In the genomic region with DNA sequence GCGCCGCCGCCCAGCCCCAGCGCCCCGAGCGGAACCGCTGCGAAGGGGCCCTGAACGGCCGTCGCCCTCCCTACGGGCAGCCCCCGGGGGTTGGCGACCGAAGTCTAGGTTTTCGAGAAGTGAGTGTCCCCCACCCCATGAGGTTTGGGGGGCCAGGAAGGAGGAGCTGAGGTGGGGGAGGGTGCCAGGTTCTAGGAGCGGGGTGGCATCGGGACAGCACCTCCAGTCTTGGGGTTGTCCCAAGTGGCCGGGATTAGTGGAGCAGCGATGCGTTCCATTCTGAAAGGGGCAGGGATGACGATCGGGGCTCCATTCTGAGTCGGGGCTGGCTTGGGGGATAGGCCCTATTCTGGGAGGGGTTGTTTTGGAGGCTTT, we compare ENCODE assay signal across 1 cellular context.
TF ChIP-seq lines count a peak whose summit lies in the region.

No MANE protein-coding gene starts in this region.

TF ChIP-seq in HCT116, 20 proteins besides CTCF, POLR2A, EP300 and RAD21:
- no peak for TF ChIP-seq SP1 (IDR thresholded peaks at IDR 0.05; ENCODE audit: low read depth)
- no peak for TF ChIP-seq ZFX (IDR thresholded peaks at IDR 0.05)
- TF ChIP-seq CEBPB (IDR thresholded peaks at IDR 0.05; ENCODE audit: low read depth): no peak
- TF ChIP-seq SRF (IDR thresholded peaks at IDR 0.05; ENCODE audit: low read depth): no peak
- no peak for TF ChIP-seq ELF1 (IDR thresholded peaks at IDR 0.05; ENCODE audit: borderline replicate concordance, low read depth)
- no peak for TF ChIP-seq CBX3 (IDR thresholded peaks at IDR 0.05; ENCODE audit: low read depth)
- no peak for TF ChIP-seq TCF7L2 (IDR thresholded peaks at IDR 0.05; ENCODE audit: borderline replicate concordance, extremely low read depth, insufficient read depth, insufficient read length)
- no peak for TF ChIP-seq EZH2phosphoT487 (IDR thresholded peaks at IDR 0.05; ENCODE audit: borderline replicate concordance)
- TF ChIP-seq POLR2AphosphoS5 (IDR thresholded peaks at IDR 0.05; ENCODE audit: low read depth, low read length): no peak
- TF ChIP-seq ZNF274 (IDR thresholded peaks at IDR 0.05; ENCODE audit: low read depth, low read length): no peak
- TF ChIP-seq EGR1 (IDR thresholded peaks at IDR 0.05; ENCODE audit: low read depth): no peak
- no peak for TF ChIP-seq YY1 (IDR thresholded peaks at IDR 0.05; ENCODE audit: extremely low read depth, insufficient replicate concordance, low read depth, low read length)
- TF ChIP-seq, protein P1, sequence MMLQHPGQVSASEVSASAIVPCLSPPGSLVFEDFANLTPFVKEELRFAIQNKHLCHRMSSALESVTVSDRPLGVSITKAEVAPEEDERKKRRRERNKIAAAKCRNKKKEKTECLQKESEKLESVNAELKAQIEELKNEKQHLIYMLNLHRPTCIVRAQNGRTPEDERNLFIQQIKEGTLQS (IDR thresholded peaks at IDR 0.05): no peak
- no peak for TF ChIP-seq EZH2 (IDR thresholded peaks at IDR 0.05)
- TF ChIP-seq JUND (IDR thresholded peaks at IDR 0.05): no peak
